Comparison of ENCODE assay signal across 1 cellular context in the genomic region with DNA sequence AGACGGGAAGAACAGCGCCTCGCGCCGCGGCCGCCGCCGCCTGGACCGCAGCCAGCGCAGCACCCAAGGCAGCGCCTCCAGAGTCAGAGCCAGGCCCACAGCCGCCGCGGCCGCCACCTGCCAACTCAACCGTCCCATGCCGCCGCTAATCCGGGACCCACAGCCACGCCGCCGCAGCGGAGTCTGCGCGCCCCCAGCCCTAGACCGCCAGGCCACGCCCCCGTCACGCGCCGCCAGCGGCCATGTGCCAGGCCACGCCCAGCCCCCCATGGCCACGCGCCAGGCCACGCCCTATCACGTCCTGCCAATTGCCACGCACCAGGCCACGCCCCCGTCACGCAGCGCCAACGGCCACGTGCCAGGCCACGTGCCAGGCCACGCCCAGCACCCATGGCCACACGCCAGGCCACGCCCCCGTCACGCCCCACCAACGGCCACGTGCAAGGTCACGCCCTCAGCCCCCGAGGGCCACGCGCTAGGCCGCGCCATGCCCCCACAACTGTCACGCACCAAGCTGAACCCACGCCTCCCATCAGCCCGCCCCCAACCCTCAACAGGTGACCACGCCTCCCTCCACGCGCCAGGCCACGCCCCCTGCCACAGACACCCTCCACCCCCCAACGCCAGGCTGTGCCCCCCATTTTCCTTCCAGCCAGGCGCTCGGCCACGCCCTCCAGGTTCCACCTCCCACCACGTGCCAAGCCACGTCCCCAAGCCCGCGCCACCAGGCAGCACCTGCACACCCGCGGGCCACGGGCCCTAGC.
A peak's percentile ranks its signal among the peaks of the same experiment; 100 is the strongest.
TF ChIP-seq lines count a peak whose summit lies in the region.

A gene with protein sequence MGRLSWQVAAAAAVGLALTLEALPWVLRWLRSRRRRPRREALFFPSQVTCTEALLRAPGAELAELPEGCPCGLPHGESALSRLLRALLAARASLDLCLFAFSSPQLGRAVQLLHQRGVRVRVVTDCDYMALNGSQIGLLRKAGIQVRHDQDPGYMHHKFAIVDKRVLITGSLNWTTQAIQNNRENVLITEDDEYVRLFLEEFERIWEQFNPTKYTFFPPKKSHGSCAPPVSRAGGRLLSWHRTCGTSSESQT (minus strand): TSS at position 185 of the 764 bp plus-strand sequence. CDS start 47 bp downstream, at position 138.

TF ChIP-seq in HCT116, 20 proteins besides CTCF, POLR2A, EP300 and RAD21 (continued from another document):
- no peak for TF ChIP-seq YY1 (IDR thresholded peaks at IDR 0.05; ENCODE audit: extremely low read depth, insufficient replicate concordance, low read depth, low read length)
- TF ChIP-seq JUND (IDR thresholded peaks at IDR 0.05) = no peak
- no peak for TF ChIP-seq EZH2phosphoT487 (IDR thresholded peaks at IDR 0.05; ENCODE audit: borderline replicate concordance)
- peak; percentile 61 for TF ChIP-seq POLR2AphosphoS5 (IDR thresholded peaks at IDR 0.05; ENCODE audit: low read depth, low read length)
- TF ChIP-seq EGR1 (IDR thresholded peaks at IDR 0.05; ENCODE audit: low read depth) = peak; percentile 42; the same call in 1 of the 2 replicates
- peak; percentile 59 for TF ChIP-seq TCF7L2 (IDR thresholded peaks at IDR 0.05; ENCODE audit: borderline replicate concordance, extremely low read depth, insufficient read depth, insufficient read length)
